Comparison of ENCODE assay signal across 10 cellular contexts in genomic region chr1:61743432-61743705, GRCh38. TPM values are rescaled to one million over a fixed set of nuclear protein-coding genes. Genes with fewer than 3 reads are reported as not detected.
DNase-seq lines count a peak whose midpoint lies in the region; ATAC-seq and TF ChIP-seq lines count a peak whose summit lies in the region.
"Had no signal": no experiment of that assay in that cellular context is flagged by ENCODE, and none has a peak within 500 bp of the region (broad histone marks: within the 10 kb centered on the region; RNA-seq: fewer than 3 reads in every experiment).

No MANE protein-coding gene starts in this region.

- H3K4ac ChIP-seq in neuronal stem cell (ENCODE audit: low read length), result no peak overlapping the region

- H3K4me1 ChIP-seq in Peyer's patch (peaks cover 0 to 19% (median 0%) of the 10 kb centered on the region in 4 donors), neuronal stem cell (ENCODE audit: control insufficient read depth in 2 of 2, insufficient read depth in 1 of 2, low read depth in 1 of 2, low read length in 2 of 2) (no peaks in the 10 kb centered on the region)

- no peak overlapping the region for H4K91ac ChIP-seq in neuronal stem cell (ENCODE audit: low read depth, low read length, poor library complexity)

- H3K23ac ChIP-seq in neuronal stem cell (ENCODE audit: low read depth, low read length, poor library complexity), result no peak overlapping the region

- no peak for TF ChIP-seq CTCF in BJ (IDR thresholded peaks at IDR 0.05; ENCODE audit: insufficient read depth, low read depth, low read length)
- TF ChIP-seq CTCF in Peyer's patch (IDR thresholded peaks at IDR 0.05), result no peak
- TF ChIP-seq CTCF in epithelial cell of proximal tubule (conservative IDR thresholded peaks at IDR 0.05; ENCODE audit: low read depth, low read length), result no peak

- no peak overlapping the region for H2BK15ac ChIP-seq in neuronal stem cell (ENCODE audit: low read length)

- no peak overlapping the region for H2BK120ac ChIP-seq in neuronal stem cell (ENCODE audit: low read depth, low read length)

- CTCF ChIA-PET in BJ (lab: Yijun Ruan, JAX), result no interaction called here

- H3K79me1 ChIP-seq in neuronal stem cell (ENCODE audit: low read depth, low read length), result no peaks in the 10 kb centered on the region

- H3K36me3 ChIP-seq in BJ (ENCODE audit: control insufficient read depth, insufficient read depth, low read length) (no peaks in the 10 kb centered on the region), Peyer's patch (no peaks in the 10 kb centered on the region), neuronal stem cell (replicated peaks in 1 of 2; ENCODE audit: control insufficient read depth in 2 of 2, insufficient read depth in 2 of 2, low read length in 2 of 2) (no peaks in the 10 kb centered on the region)

- no peak overlapping the region for H3K14ac ChIP-seq in neuronal stem cell (ENCODE audit: low read length)

- TF ChIP-seq POLR2A in Peyer's patch (IDR thresholded peaks at IDR 0.05), result no peak

- H3K27me3 ChIP-seq in BJ (ENCODE audit: control insufficient read depth, insufficient read depth, low read length) (no peaks in the 10 kb centered on the region), Peyer's patch (no peaks in the 10 kb centered on the region), neuronal stem cell (ENCODE audit: control insufficient read depth in 3 of 3, insufficient read depth in 3 of 3, low read depth in 1 of 3, low read length in 3 of 3) (peaks cover 0 to 33% (median 0%) of the 10 kb centered on the region in 3 experiments)

- H3K4me3 ChIP-seq in BJ (ENCODE audit: low read depth, low read length) (peak overlapping the region; percentile 78), Peyer's patch (peak overlapping the region in 3 of 4 donors; percentile 73 to 99 (median 97)), epithelial cell of proximal tubule (ENCODE audit: low read depth, low read length) (peak overlapping the region; percentile 87), neuronal stem cell (ENCODE audit: low read length in 2 of 2) (peak overlapping the region; percentile 44 to 96)

- POLR2A ChIA-PET in BJ (lab: Charles Lee), result no interaction called here

- DNase-seq in BJ (ENCODE audit: low read depth) (no peak), Peyer's patch (no peak), epithelial cell of proximal tubule (ENCODE audit: low read depth) (no peak), neuronal stem cell (ENCODE audit: low spot score) (no peak), GDM1 (lab: John Stamatoyannopoulos, UW) (no peak), COLO668 (lab: John Stamatoyannopoulos, UW; ENCODE audit: unreplicated experiment) (no peak)
- DNase-seq: activated CD4-positive, alpha-beta T cell treated with anti-CD3 and anti-CD28 coated beads for 1 hour had no signal

- peak overlapping the region; percentile 71 for H3K4me2 ChIP-seq in neuronal stem cell (ENCODE audit: insufficient read depth, low read length, poor library complexity, severe bottlenecking)

- H3K9me3 ChIP-seq in Peyer's patch, result no peaks in the 10 kb centered on the region
- no peaks in the 10 kb centered on the region for H3K9me3 ChIP-seq in neuronal stem cell (replicated peaks in 1 of 2; ENCODE audit: control insufficient read depth in 2 of 2, insufficient read depth in 1 of 2, low read depth in 1 of 2, low read length in 2 of 2)
- H3K9me3 ChIP-seq: mucosa of descending colon had no signal

- H2AFZ ChIP-seq in neuronal stem cell (ENCODE audit: low read length), result peak overlapping the region; percentile 93

- no peak overlapping the region for H3K9ac ChIP-seq in neuronal stem cell (ENCODE audit: low read depth, low read length, poor library complexity)

- peak overlapping the region in 3 of 4 donors; percentile 95 to 99 (median 98) for H3K27ac ChIP-seq in Peyer's patch
- no peak overlapping the region for H3K27ac ChIP-seq in neuronal stem cell (replicated peaks; ENCODE audit: low read length)

- no peak overlapping the region for H4K8ac ChIP-seq in neuronal stem cell (ENCODE audit: low read depth, low read length)

- no peak overlapping the region for H2BK12ac ChIP-seq in neuronal stem cell (ENCODE audit: low read length)

- no peak overlapping the region for H2AK5ac ChIP-seq in neuronal stem cell (ENCODE audit: low read depth, low read length)

- H2BK5ac ChIP-seq in neuronal stem cell (ENCODE audit: low read length), result no peak overlapping the region

- no peak overlapping the region for H3K18ac ChIP-seq in neuronal stem cell (ENCODE audit: low read length)

- ATAC-seq in GM21423 (IDR thresholded peaks at IDR 0.05; ENCODE audit: unreplicated experiment) (no peak), HG03108 (IDR thresholded peaks at IDR 0.05; ENCODE audit: unreplicated experiment) (no peak)

- no CpG with 5 or more reads among the region's 5 CpGs for WGBS in neuronal stem cell (ENCODE audit: extremely low coverage in 2 of 2, insufficient read length in 2 of 2, insufficient replicate concordance in 1 of 2), 2 donors

RNA-seq across cellular contexts. Expression of gene PATJ, which starts 1.1 kb away (rescaled TPM):
- polyA plus RNA-seq in BJ (2011; rRNA removed), result 3.0 and 5.2 TPM in 2 replicates
- polyA minus RNA-seq in BJ (2011; rRNA and poly(A)+ RNA removed), result 10.2 and 14.6 TPM in 2 replicates
- total RNA-seq in Peyer's patch (100 to 1,000 TPM; 142 to 153 (median 153) TPM), epithelial cell of proximal tubule (13.9 and 42.1 TPM in 2 replicates)
- polyA plus RNA-seq in neuronal stem cell (2013, experiment 1 of 2), result 6.8 TPM
- 6.3 TPM for polyA plus RNA-seq in neuronal stem cell (2013, experiment 2 of 2)

RNA-seq across cellular contexts. Expression of gene TM2D1, which starts 18.4 kb away (rescaled TPM):
- polyA plus RNA-seq in BJ (2011; rRNA removed), result 30.3 and 71.8 TPM in 2 replicates
- polyA minus RNA-seq in BJ (2011; rRNA and poly(A)+ RNA removed), result 12.0 and 12.6 TPM in 2 replicates
- total RNA-seq in Peyer's patch (10 to 100 TPM; 25.6 to 64.8 (median 43.2) TPM), epithelial cell of proximal tubule (43.3 and 59.5 TPM in 2 replicates)
- polyA plus RNA-seq in neuronal stem cell (2013, experiment 1 of 2), result 30.1 TPM
- polyA plus RNA-seq in neuronal stem cell (2013, experiment 2 of 2), result 29.3 TPM
